8 cellular contexts compared by ENCODE assay signal in the genomic region with DNA sequence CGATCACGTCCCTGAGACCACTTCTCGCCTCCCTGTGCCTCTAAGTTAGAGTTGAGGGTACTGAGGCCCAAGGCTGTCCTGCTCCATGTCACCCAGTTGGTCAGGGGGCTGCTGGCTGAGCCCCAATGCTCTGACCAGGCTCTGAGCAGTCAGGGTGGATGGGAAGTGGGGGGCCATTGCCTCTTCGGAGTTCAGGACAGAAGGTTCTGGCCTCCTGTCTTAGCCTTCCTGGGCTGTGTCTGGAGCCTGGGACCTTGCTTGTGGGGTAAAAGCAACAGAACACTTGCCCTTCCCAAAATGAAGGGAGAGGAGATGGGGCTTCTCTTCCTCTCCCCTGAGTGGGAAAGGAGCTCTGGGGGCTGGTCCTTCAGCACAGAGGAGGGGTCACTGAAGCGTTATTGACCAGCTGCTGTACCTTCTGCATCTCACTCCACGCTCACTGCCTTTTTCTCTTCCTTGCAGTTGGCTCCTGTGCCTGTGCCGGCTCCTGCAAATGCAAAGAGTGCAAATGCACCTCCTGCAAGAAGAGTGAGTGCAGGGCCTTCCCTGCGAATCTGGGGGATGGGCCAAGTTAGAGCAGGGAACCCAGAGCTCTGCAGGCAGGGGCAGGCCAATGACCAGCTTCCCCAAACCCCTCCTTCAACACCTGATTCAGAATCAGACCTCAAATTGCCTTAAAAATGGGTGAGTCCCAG. TPM values are rescaled to one million over a fixed set of nuclear protein-coding genes. Genes with fewer than 3 reads are reported as not detected.
A peak's percentile ranks its signal among the peaks of the same experiment; 100 is the strongest.
DNase-seq lines count a peak whose midpoint lies in the region; ATAC-seq and TF ChIP-seq lines count a peak whose summit lies in the region.

No MANE protein-coding gene starts in this region.

- no peaks in the 10 kb centered on the region for H3K9me3 ChIP-seq in NT2/D1 (ENCODE audit: insufficient read depth, low read length)
- H3K9me3 ChIP-seq in duodenal mucosa (ENCODE audit: control insufficient read depth in 1 of 2, low read length in 2 of 2) = no peaks in the 10 kb centered on the region

- peak; percentile 14 for DNase-seq in SKM-1 (lab: John Stamatoyannopoulos, UW; ENCODE audit: unreplicated experiment)
- no peak for DNase-seq in SKM-1 treated with dmso at 0.1 percent for 144 hours (lab: John Stamatoyannopoulos, UW; ENCODE audit: unreplicated experiment)
- DNase-seq in NT2/D1 (ENCODE audit: low read depth, low spot score) = no peak
- DNase-seq in neural crest cell (ENCODE audit: low read depth, low spot score) = no peak
- no peak for DNase-seq in globus pallidus (ENCODE audit: low spot score)
- DNase-seq in 8988T = no peak

- peak overlapping the region; percentile 89 for H3K4me3 Mint-ChIP-seq in neural crest cell

- H3K27me3 ChIP-seq in NT2/D1 (ENCODE audit: insufficient read depth, insufficient read length) (peaks cover 7% of the 10 kb centered on the region), duodenal mucosa (ENCODE audit: control insufficient read depth in 1 of 2, insufficient read depth in 2 of 2, low read length in 2 of 2) (no peaks in the 10 kb centered on the region)

- H3K4me3 ChIP-seq in NT2/D1 (ENCODE audit: insufficient read length, low read depth) (peak overlapping the region; percentile 94), duodenal mucosa (ENCODE audit: low read depth in 1 of 2, low read length in 2 of 2) (peak overlapping the region; percentile 77 to 95)

- H3K4me1 ChIP-seq in NT2/D1 (ENCODE audit: insufficient read depth, insufficient read length) (peaks cover 6% of the 10 kb centered on the region), duodenal mucosa (ENCODE audit: control insufficient read depth in 1 of 2, insufficient read depth in 2 of 2, low read length in 2 of 2) (peaks cover 20 to 26% of the 10 kb centered on the region in 2 donors)

- peaks cover 4% of the 10 kb centered on the region for H3K9me3 Mint-ChIP-seq in neural crest cell

- peaks cover 8% of the 10 kb centered on the region for H3K27me3 Mint-ChIP-seq in neural crest cell (ENCODE audit: low read depth)

- no peaks in the 10 kb centered on the region for H3K36me3 Mint-ChIP-seq in neural crest cell (ENCODE audit: low read depth)

- H3K9ac ChIP-seq in NT2/D1 (ENCODE audit: insufficient read length, low read depth) = peak overlapping the region; percentile 97
- peak overlapping the region; percentile 93 to 95 for H3K9ac ChIP-seq in duodenal mucosa (ENCODE audit: low read depth in 1 of 2, low read length in 2 of 2)

- H3K4me1 Mint-ChIP-seq in neural crest cell = peaks cover 14% of the 10 kb centered on the region

- peak overlapping the region; percentile 39 for H3K27ac ChIP-seq in duodenal mucosa (ENCODE audit: low read depth, low read length)

- peaks cover 38% of the 10 kb centered on the region for H3K36me3 ChIP-seq in NT2/D1 (ENCODE audit: insufficient read depth, insufficient read length, low read length)
- peaks cover 4 to 5% of the 10 kb centered on the region in 2 donors for H3K36me3 ChIP-seq in duodenal mucosa (ENCODE audit: control insufficient read depth in 1 of 2, insufficient read depth in 2 of 2, low read length in 2 of 2)

- no peak overlapping the region for H3K27ac Mint-ChIP-seq in neural crest cell (ENCODE audit: unreplicated experiment)

- no peak for ATAC-seq in HG02970 (IDR thresholded peaks at IDR 0.05; ENCODE audit: low FRiP score, unreplicated experiment)

- no peak for TF ChIP-seq CTCF in neural crest cell (conservative IDR thresholded peaks at IDR 0.05)

RNA-seq across cellular contexts. Expression of a gene that starts 0.6 kb away (rescaled TPM):
- total RNA-seq in neural crest cell = 13.2 and 18.8 TPM in 2 replicates

RNA-seq across cellular contexts. Expression of a gene that starts 13.2 kb away (rescaled TPM):
- not detected in 2 replicates for total RNA-seq in neural crest cell

RNA-seq across cellular contexts. Expression of a gene that starts 15.0 kb away (rescaled TPM):
- not detected in 2 replicates for total RNA-seq in neural crest cell

RNA-seq across cellular contexts. Expression of a gene that starts 25.1 kb away (rescaled TPM):
- total RNA-seq in neural crest cell = 1.5 and 2.4 TPM in 2 replicates

RNA-seq across cellular contexts. Expression of a gene that starts 31.2 kb away (rescaled TPM):
- not detected in 2 replicates for total RNA-seq in neural crest cell
